Comparison of ENCODE assay signal across 19 cellular contexts in the genomic region with DNA sequence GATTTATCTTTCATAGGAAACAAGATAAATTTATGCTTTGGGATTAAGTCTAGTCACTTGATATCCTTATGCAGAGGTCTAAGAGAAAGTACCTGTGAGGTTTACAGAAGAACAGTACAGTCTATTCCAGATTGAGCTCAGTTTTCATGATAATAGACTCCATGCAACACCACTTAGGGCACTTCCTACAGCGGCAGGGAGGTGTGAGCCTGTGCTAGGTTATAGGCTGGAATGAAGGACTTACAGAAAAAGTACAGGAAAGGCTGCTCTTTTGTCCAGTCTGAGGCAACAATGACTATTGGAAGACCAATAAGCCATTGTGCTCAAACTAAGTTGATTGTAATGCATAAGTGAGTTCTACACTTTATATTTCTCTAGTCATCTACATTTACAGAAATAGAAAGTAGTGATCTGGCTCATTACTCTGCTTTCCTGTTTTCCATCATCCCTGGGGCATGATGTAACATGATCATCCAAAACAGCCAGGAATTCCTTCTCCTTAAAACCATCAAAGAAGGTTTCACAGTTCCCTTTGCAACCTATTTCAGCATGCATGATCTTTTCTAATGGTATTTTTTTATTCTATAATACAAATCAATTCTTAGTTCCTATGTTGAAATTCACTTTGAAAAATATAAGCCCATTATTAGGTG.
"Had no signal": no experiment of that assay in that cellular context is flagged by ENCODE, and none has a peak within 500 bp of the region (broad histone marks: within the 10 kb centered on the region; RNA-seq: fewer than 3 reads in every experiment).

No MANE protein-coding gene starts in this region.

- H3K36me3 ChIP-seq: ascending aorta, esophagus muscularis mucosa, pancreas, sigmoid colon, thoracic aorta had no signal

- DNase-seq: activated CD4-positive, alpha-beta T cell treated with anti-CD3 and anti-CD28 coated beads, Interleukin-2, amount 10 ng/mL, durations not matched to agents 7 days and 5 days; activated CD8-positive, alpha-beta T cell treated with anti-CD3 and anti-CD28 coated beads, Interleukin-2, amount 10 ng/mL, durations not matched to agents 7 days and 5 days; activated effector memory CD4-positive, alpha-beta T cell treated with anti-CD3 and anti-CD28 coated beads, Interleukin-2, amount 50 U/mL, for 16 hours; activated naive CD4-positive, alpha-beta T cell treated with anti-CD3 and anti-CD28 coated beads, Interleukin-2, amount 50 U/mL, for 16 hours; activated T-cell treated with anti-CD3 and anti-CD28 coated beads, Interleukin-2, amount 50 U/mL, for 72 hours; effector memory CD4-positive, alpha-beta T cell; glutamatergic neuron; hippocampal formation; kidney; left lung; naive B cell; pancreas; sigmoid colon; spleen; stimulated activated CD4-positive, alpha-beta T cell treated with anti-CD3 and anti-CD28 coated beads, Interleukin-4, amount 100 ng/mL, for 4 hours; stimulated activated naive B cell treated with anti-CD40 and anti-IgM and Interleukin-4, amounts not matched to agents 10 μg/mL and 1 μg/mL and 100 μg/mL, for 72 hours had no signal

- H3K4me3 ChIP-seq: ascending aorta, esophagus muscularis mucosa, left lung, pancreas, sigmoid colon, spleen, thoracic aorta had no signal

- H3K4me1 ChIP-seq: ascending aorta, esophagus muscularis mucosa, pancreas, sigmoid colon had no signal

- H3K27ac ChIP-seq: ascending aorta, esophagus muscularis mucosa, left lung, pancreas, sigmoid colon, spleen, thoracic aorta had no signal

- H3K27me3 ChIP-seq: ascending aorta, esophagus muscularis mucosa, left lung, pancreas, sigmoid colon, spleen had no signal
